Comparison of ENCODE assay signal across 1 cellular context in genomic region chr17:2124391-2124790, GRCh38.
TF ChIP-seq lines count a peak whose summit lies in the region.

No MANE protein-coding gene starts in this region.

TF ChIP-seq in HepG2, 621 proteins besides CTCF, POLR2A, EP300 and RAD21 (continued from another document):
- no peak for TF ChIP-seq TRAFD1 (CRISPR knock-in tag; IDR thresholded peaks at IDR 0.05; ENCODE audit: borderline replicate concordance)
- no peak for TF ChIP-seq ZNF549 (CRISPR knock-in tag; IDR thresholded peaks at IDR 0.05)
- no peak for TF ChIP-seq ZNF275 (CRISPR knock-in tag; IDR thresholded peaks at IDR 0.05; ENCODE audit: borderline replicate concordance)
- TF ChIP-seq SOX5 (CRISPR knock-in tag; IDR thresholded peaks at IDR 0.05; ENCODE audit: borderline replicate concordance): no peak
- TF ChIP-seq ZNF598 (CRISPR knock-in tag; IDR thresholded peaks at IDR 0.05; ENCODE audit: borderline replicate concordance): no peak
- TF ChIP-seq SYNCRIP (IDR thresholded peaks at IDR 0.05; ENCODE audit: insufficient read depth, low read depth, low read length): no peak
- TF ChIP-seq HBP1 (CRISPR knock-in tag; IDR thresholded peaks at IDR 0.05; ENCODE audit: low read depth): no peak
- TF ChIP-seq ZNF546 (CRISPR knock-in tag; conservative IDR thresholded peaks at IDR 0.05): no peak
- TF ChIP-seq BRD4 (CRISPR knock-in tag; IDR thresholded peaks at IDR 0.05): no peak
- TF ChIP-seq ZNF264 (CRISPR knock-in tag; IDR thresholded peaks at IDR 0.05): no peak
